Comparison of ENCODE assay signal across 10 cellular contexts in genomic region chr6:163392533-163392932, GRCh38. TPM values are rescaled to one million over a fixed set of nuclear protein-coding genes. Genes with fewer than 3 reads are reported as not detected.
A peak's percentile ranks its signal among the peaks of the same experiment; 100 is the strongest.
DNase-seq lines count a peak whose midpoint lies in the region; ATAC-seq, FAIRE-seq and TF ChIP-seq lines count a peak whose summit lies in the region.
"Had no signal": no experiment of that assay in that cellular context is flagged by ENCODE, and none has a peak within 500 bp of the region (broad histone marks: within the 10 kb centered on the region; RNA-seq: fewer than 3 reads in every experiment).

No MANE protein-coding gene starts in this region.

- ATAC-seq in upper lobe of left lung (ENCODE audit: low FRiP score in 2 of 2) = peak; percentile 42 to 80
- ATAC-seq in GM21737 (IDR thresholded peaks at IDR 0.05; ENCODE audit: unreplicated experiment) = no peak

- H4K20me1 ChIP-seq in mammary epithelial cell (ENCODE audit: insufficient read depth, low read length) (no peaks in the 10 kb centered on the region), keratinocyte (ENCODE audit: control insufficient read depth, extremely low read depth, insufficient read depth, low read length) (no peaks in the 10 kb centered on the region)

- peak overlapping the region; percentile 18 for H3K9ac ChIP-seq in mammary epithelial cell (ENCODE audit: insufficient read depth, low read length)
- H3K9ac ChIP-seq in keratinocyte (ENCODE audit: control insufficient read depth, extremely low read depth, insufficient read depth, low read length) = peak overlapping the region; percentile 35

- no peaks in the 10 kb centered on the region for H3K9me1 ChIP-seq in keratinocyte (ENCODE audit: control insufficient read depth, extremely low read depth, insufficient read depth, low read length)

- H3K36me3 ChIP-seq in mammary epithelial cell (ENCODE audit: insufficient read depth, low read length) (no peaks in the 10 kb centered on the region), keratinocyte (ENCODE audit: control insufficient read depth in 2 of 2, extremely low read depth in 1 of 2, insufficient read depth in 2 of 2, low read length in 2 of 2) (no peaks in the 10 kb centered on the region), upper lobe of left lung (no peaks in the 10 kb centered on the region)
- H3K36me3 ChIP-seq: ovary had no signal

- dilution Hi-C loops in mammary epithelial cell (cut with HindIII; ENCODE audit: low sequenced_read_pairs) = no loop called here
- dilution Hi-C loops in keratinocyte (cut with MboI; ENCODE audit: extremely low pct_ligation_motif_present, low sequenced_read_pairs) = no loop called here

- peak; percentile 82 for FAIRE-seq in keratinocyte (lab: Jason Lieb, UNC)

- H3K4me2 ChIP-seq in mammary epithelial cell (ENCODE audit: insufficient read depth, low read depth, low read length) = peak overlapping the region; percentile 75
- peak overlapping the region; percentile 71 for H3K4me2 ChIP-seq in keratinocyte (ENCODE audit: control insufficient read depth, extremely low read depth, insufficient read depth, low read depth, low read length)

- H2AFZ ChIP-seq in mammary epithelial cell (ENCODE audit: low read depth, low read length) (no peak overlapping the region), keratinocyte (ENCODE audit: control insufficient read depth, low read length) (no peak overlapping the region)

- H3K4me1 ChIP-seq in mammary epithelial cell (ENCODE audit: insufficient read depth, low read length) = peaks cover 16% of the 10 kb centered on the region
- peaks cover 17% of the 10 kb centered on the region for H3K4me1 ChIP-seq in keratinocyte (ENCODE audit: control insufficient read depth, extremely low read depth, insufficient read depth, low read length)
- H3K4me1 ChIP-seq in upper lobe of left lung = peaks cover 16 to 35% (median 19%) of the 10 kb centered on the region in 4 donors

- peak overlapping the region; percentile 87 for H3K27ac ChIP-seq in mammary epithelial cell (ENCODE audit: insufficient read depth, low read depth, low read length)
- peak overlapping the region; percentile 83 for H3K27ac ChIP-seq in keratinocyte (ENCODE audit: control insufficient read depth, insufficient read depth, low read length)
- peak overlapping the region in 2 of 4 donors; percentile 9 to 27 for H3K27ac ChIP-seq in upper lobe of left lung
- H3K27ac ChIP-seq: ovary had no signal

- 0% methylated on average over 2 of the region's 2 CpGs for WGBS in mammary epithelial cell (ENCODE audit: low coverage, missing lambda C conversion rate)
- WGBS in upper lobe of left lung, 2 donors = 11 to 14% methylated on average over 2 of the region's 2 CpGs

- H3K4me3 ChIP-seq in mammary epithelial cell (replicated peaks in 1 of 3; ENCODE audit: insufficient read depth in 1 of 3, low read depth in 2 of 3, low read length in 3 of 3) (peak overlapping the region in 2 of 3 experiments; percentile 21 to 29), keratinocyte (ENCODE audit: control insufficient read depth in 2 of 3, extremely low read depth in 1 of 3, insufficient read depth in 2 of 3, low read depth in 1 of 3, low read length in 3 of 3) (peak overlapping the region in 2 of 3 experiments; percentile 27 to 36), upper lobe of left lung (no peak overlapping the region)
- H3K4me3 ChIP-seq: ovary had no signal

- TF ChIP-seq EP300 in upper lobe of left lung (IDR thresholded peaks at IDR 0.05) = peak in 1 of 4 donors; percentile 2

- in situ Hi-C loops in mammary epithelial cell (cut with MboI; ENCODE audit: low sequenced_read_pairs in 2 of 2) = no loop called here

- DNase-seq in NCI-H1417 (lab: John Stamatoyannopoulos, UW) (peak; percentile 2 to 37 (median 5)), NCI-H1417 treated with DMSO at 0.1 percent for 48 hours (lab: John Stamatoyannopoulos, UW) (no peak), mammary epithelial cell (peak; percentile 88), keratinocyte (ENCODE audit: low read depth, low spot score) (peak; percentile 91), upper lobe of left lung (peak in 1 of 2 donors; percentile 67), GDM1 (lab: John Stamatoyannopoulos, UW) (no peak), NCI-H2196 (lab: John Stamatoyannopoulos, UW; ENCODE audit: unreplicated experiment) (no peak)
- DNase-seq: NCI-H1694, ovary had no signal

- no TSS peak for BruUV-seq in mammary epithelial cell (replicated peaks; lab: Mats Ljungman, UMichigan)

- intact Hi-C loops in mammary epithelial cell (cut with micrococcal nuclease) = loop anchor here (1.0 to 5.0 kb wide), 2 partner anchors 24 to 1045 kb away; no protein-coding TSS in a partner anchor

- H3K27me3 ChIP-seq in mammary epithelial cell (ENCODE audit: insufficient read depth, low read length) = no peaks in the 10 kb centered on the region
- H3K27me3 ChIP-seq in keratinocyte (ENCODE audit: control insufficient read depth, extremely low read depth, insufficient read depth, low read length) = no peaks in the 10 kb centered on the region
- no peaks in the 10 kb centered on the region for H3K27me3 ChIP-seq in upper lobe of left lung
- H3K27me3 ChIP-seq: ovary had no signal

- CTCF ChIA-PET in mammary epithelial cell (lab: Charles Lee; ENCODE audit: low non-redundant PET) = no interaction called here

- H3K9me3 ChIP-seq in mammary epithelial cell (replicated peaks; ENCODE audit: insufficient read depth, low read length) = no peaks in the 10 kb centered on the region
- H3K9me3 ChIP-seq in keratinocyte (ENCODE audit: control insufficient read depth, low read depth, low read length) = no peaks in the 10 kb centered on the region
- H3K9me3 ChIP-seq in upper lobe of left lung = no peaks in the 10 kb centered on the region
- H3K9me3 ChIP-seq: ovary had no signal

- H3K79me2 ChIP-seq in mammary epithelial cell (ENCODE audit: insufficient read depth, low read length) = no peaks in the 10 kb centered on the region
- H3K79me2 ChIP-seq in keratinocyte (ENCODE audit: control insufficient read depth, insufficient read depth, low read length) = no peaks in the 10 kb centered on the region

- TF ChIP-seq CTCF in mammary epithelial cell (conservative IDR thresholded peaks at IDR 0.05 in 1 of 2, IDR thresholded peaks at IDR 0.05 in 1 of 2; ENCODE audit: extremely low read depth in 1 of 2, insufficient read depth in 1 of 2, low read depth in 1 of 2, low read length in 2 of 2) = no peak
- no peak for TF ChIP-seq CTCF in keratinocyte (optimal IDR thresholded peaks at IDR 0.05 in 1 of 3, IDR thresholded peaks at IDR 0.05 in 1 of 3, conservative IDR thresholded peaks at IDR 0.05 in 1 of 3; ENCODE audit: extremely low read depth in 1 of 3, insufficient read depth in 2 of 3, low read length in 3 of 3)
- TF ChIP-seq CTCF in upper lobe of left lung (IDR thresholded peaks at IDR 0.05) = no peak

- TF ChIP-seq POLR2A in upper lobe of left lung (IDR thresholded peaks at IDR 0.05) = no peak

RNA-seq across cellular contexts. Expression of gene QKI, which starts 22.0 kb away (rescaled TPM):
- total RNA-seq in mammary epithelial cell = 10 to 100 TPM; 60.6 to 76.5 TPM
- 76.1 TPM for polyA plus RNA-seq in mammary epithelial cell
- polyA minus RNA-seq in mammary epithelial cell = 117 TPM
- polyA plus RNA-seq in keratinocyte = 44.7 to 82.8 TPM (median 53.3 TPM) in 3 replicates
- polyA plus RNA-seq in keratinocyte (2011; ENCODE audit: low read depth) = 99.8 TPM
- polyA plus RNA-seq in keratinocyte (2011; cell fraction: cytosol; rRNA removed) = 53.5 and 69.8 TPM in 2 replicates
- polyA plus RNA-seq in keratinocyte (2011; cell fraction: nucleus; rRNA removed) = 66.5 and 75.1 TPM in 2 replicates
- 38.5 and 47.5 TPM in 2 replicates for polyA plus RNA-seq in keratinocyte (2012; ENCODE audit: low replicate concordance)
- 135 to 160 TPM (median 157 TPM) in 3 replicates for polyA minus RNA-seq in keratinocyte
- 79.2 TPM for polyA minus RNA-seq in keratinocyte (2011; cell fraction: cytosol; rRNA and poly(A)+ RNA removed)
- polyA minus RNA-seq in keratinocyte (2011; cell fraction: nucleus; rRNA and poly(A)+ RNA removed) = 79.6 and 101 TPM in 2 replicates
- 100 to 1,000 TPM; 181 to 273 (median 226) TPM for total RNA-seq in upper lobe of left lung

Comparison
In these comparisons a context has a peak if more than half of its experiments do, and no peak if none do; other contexts are left out.
1. DNase-seq: peak in NCI-H1417 (3 of 3), mammary epithelial cell (single experiment) and keratinocyte (single experiment); none in NCI-H1417 treated with DMSO at 0.1 percent for 48 hours (single experiment), GDM1 (single experiment) and NCI-H2196 (single experiment).
2. H3K4me3 ChIP-seq: peak in mammary epithelial cell (2 of 3) and keratinocyte (2 of 3); none in upper lobe of left lung (0 of 4).